ENCODE assay signal across 10 cellular contexts in the genomic region with DNA sequence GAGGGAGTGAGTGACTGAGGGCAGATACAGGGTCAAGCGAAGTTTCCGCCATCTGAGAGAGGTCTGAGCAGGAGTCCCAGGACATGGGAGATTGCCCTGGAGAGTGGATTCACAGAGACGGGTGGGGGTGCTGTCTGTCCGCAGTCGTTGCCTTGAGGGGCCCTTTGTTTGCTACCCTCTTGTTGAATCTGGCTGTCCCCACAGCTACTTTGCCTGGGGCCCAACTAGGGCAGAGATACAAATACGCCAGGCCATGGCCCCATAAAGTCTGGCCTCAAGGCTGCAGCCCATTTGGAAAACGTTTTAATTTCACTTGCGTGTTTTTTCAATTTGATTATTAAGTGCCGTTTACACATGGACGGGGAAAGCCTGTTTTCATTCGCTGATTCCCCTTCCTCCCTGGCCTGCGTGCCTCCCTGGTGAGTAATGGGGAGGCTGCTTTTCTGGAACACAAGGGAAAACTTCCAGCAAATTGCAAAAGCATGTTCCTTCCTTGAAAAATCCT.
DNase-seq lines count a peak whose midpoint lies in the region; ATAC-seq and TF ChIP-seq lines count a peak whose summit lies in the region.
"Had no signal": no experiment of that assay in that cellular context is flagged by ENCODE, and none has a peak within 500 bp of the region (broad histone marks: within the 10 kb centered on the region; RNA-seq: fewer than 3 reads in every experiment).

No MANE protein-coding gene starts in this region.

- peak; percentile 89 for ATAC-seq in right cardiac atrium
- ATAC-seq in HG02623 (IDR thresholded peaks at IDR 0.05; ENCODE audit: unreplicated experiment) = no peak
- no peak for ATAC-seq in activated CD4-positive, CD25-positive, alpha-beta regulatory T cell treated with anti-CD3 and anti-CD28 coated beads, Interleukin-2, amount 50 U/mL, for 24 hours

- H3K4me3 ChIP-seq in right cardiac atrium (ENCODE audit: low read length) = no peak overlapping the region
- no peak overlapping the region for H3K4me3 ChIP-seq in sigmoid colon

- intact Hi-C loops in right cardiac atrium (cut with DNase I) = no loop called here
- intact Hi-C loops in sigmoid colon (cut with DNase I) = no loop called here

- no peaks in the 10 kb centered on the region for H3K36me3 ChIP-seq in sigmoid colon

- DNase-seq in ELF-1 (ENCODE audit: low read depth, low spot score) = peak; percentile 18
- DNase-seq in astrocyte of the hippocampus (ENCODE audit: low read depth, low spot score) = peak; percentile 92
- peak; percentile 72 to 87 (median 83) for DNase-seq in right cardiac atrium
- peak; percentile 90 for DNase-seq in sigmoid colon
- no peak for DNase-seq in occipital lobe (lab: John Stamatoyannopoulos, UW)
- DNase-seq in CD1c-positive myeloid dendritic cell (ENCODE audit: extremely low spot score) = no peak
- DNase-seq: activated naive CD8-positive, alpha-beta T cell treated with anti-CD3 and anti-CD28 coated beads, Interleukin-2, amount 10 ng/mL, durations not matched to agents 7 days and 5 days; NCI-H2227 treated with DMSO at 0.1 percent for 48 hours had no signal

- H3K9me3 ChIP-seq in right cardiac atrium (ENCODE audit: control insufficient read depth, low read length) (no peaks in the 10 kb centered on the region), sigmoid colon (no peaks in the 10 kb centered on the region)

- no peak for TF ChIP-seq EP300 in sigmoid colon (IDR thresholded peaks at IDR 0.05)

- H3K27me3 ChIP-seq in right cardiac atrium (ENCODE audit: control insufficient read depth, insufficient read depth) = no peaks in the 10 kb centered on the region
- H3K27me3 ChIP-seq in sigmoid colon = no peaks in the 10 kb centered on the region

- TF ChIP-seq CTCF in sigmoid colon (IDR thresholded peaks at IDR 0.05) = no peak

- 48% methylated on average over 12 of the region's 12 CpGs for WGBS in right cardiac atrium
- 73 to 78% methylated on average over 12 of the region's 12 CpGs for WGBS in sigmoid colon, 2 donors

- H3K4me1 ChIP-seq in right cardiac atrium (ENCODE audit: control insufficient read depth, insufficient read depth, low read length) = peaks cover 1% of the 10 kb centered on the region
- H3K4me1 ChIP-seq in sigmoid colon = peaks cover 0 to 41% (median 39%) of the 10 kb centered on the region in 4 donors

- no peak for TF ChIP-seq POLR2A in sigmoid colon (IDR thresholded peaks at IDR 0.05)

- peak overlapping the region; percentile 90 for H3K27ac ChIP-seq in right cardiac atrium (ENCODE audit: low read length)
- H3K27ac ChIP-seq in sigmoid colon = peak overlapping the region; percentile 80 to 86 (median 83)

Comparison
In these comparisons a context has a peak if more than half of its experiments do, and no peak if none do; other contexts are left out.
1. DNase-seq: peak in ELF-1 (single experiment), astrocyte of the hippocampus (single experiment), right cardiac atrium (3 of 3) and sigmoid colon (single experiment); none in occipital lobe (single experiment) and CD1c-positive myeloid dendritic cell (single experiment).
2. ATAC-seq: peak in right cardiac atrium (2 of 2); none in HG02623 (single experiment) and activated CD4-positive, CD25-positive, alpha-beta regulatory T cell treated with anti-CD3 and anti-CD28 coated beads, Interleukin-2, amount 50 U/mL, for 24 hours (0 of 2).